18 cellular contexts compared by ENCODE assay signal in genomic region chr2:207255565-207255964, GRCh38.
A peak's percentile ranks its signal among the peaks of the same experiment; 100 is the strongest.
DNase-seq lines count a peak whose midpoint lies in the region; ATAC-seq and TF ChIP-seq lines count a peak whose summit lies in the region.
"Had no signal": no experiment of that assay in that cellular context is flagged by ENCODE, and none has a peak within 500 bp of the region (broad histone marks: within the 10 kb centered on the region; RNA-seq: fewer than 3 reads in every experiment).

No MANE protein-coding gene starts in this region.

- no peaks in the 10 kb centered on the region for H3K36me3 Mint-ChIP-seq in dendritic cell treated with granulocyte-macrophage colony-stimulating factor and Interleukin-4, amounts not matched to agents 40 ng/mL and 50 ng/mL, for 4 days (ENCODE audit: low read depth)
- no peaks in the 10 kb centered on the region for H3K36me3 Mint-ChIP-seq in neural crest cell (ENCODE audit: low read depth)

- H2AFZ ChIP-seq in Karpas-422 (ENCODE audit: low read length), result no peak overlapping the region

- peaks cover 9% of the 10 kb centered on the region for H3K79me2 ChIP-seq in Karpas-422 (ENCODE audit: low read length)

- peaks cover 98% of the 10 kb centered on the region for H3K4me1 ChIP-seq in Karpas-422 (ENCODE audit: low read length)

- no peaks in the 10 kb centered on the region for H4K20me1 ChIP-seq in Karpas-422 (ENCODE audit: insufficient read depth, low read depth, low read length)

- peak overlapping the region; percentile 87 for H3K4me2 ChIP-seq in Karpas-422 (ENCODE audit: low read depth, low read length, poor library complexity, severe bottlenecking)
- H3K4me2 ChIP-seq: KMS-11 had no signal

- peak; percentile 39 for DNase-seq in A172 (ENCODE audit: low spot score)
- DNase-seq in Karpas-422, result peak; percentile 90
- no peak for DNase-seq in neural crest cell (ENCODE audit: low read depth, low spot score)
- DNase-seq in stimulated activated naive CD4-positive, alpha-beta T cell (lab: John Stamatoyannopoulos, UW), result no peak
- DNase-seq in activated CD4-positive, alpha-beta T cell treated with anti-CD3 and anti-CD28 coated beads for 48 hours, result no peak
- DNase-seq: activated CD8-positive, alpha-beta T cell treated with anti-CD3 and anti-CD28 coated beads, Interleukin-2, amount 10 ng/mL, durations not matched to agents 7 days and 5 days; activated gamma-delta T cell treated with Interleukin-2 at 50 U/mL for 16 hours; DMS53; left colon; NCI-H526; nephron progenitor cell; stimulated activated CD4-positive, alpha-beta T cell treated with anti-CD3 and anti-CD28 coated beads, Interleukin-12 subunit alpha, Interleukin-12 subunit beta, amount 100 ng/mL, for 4 hours had no signal

- no peak for TF ChIP-seq CTCF in neural crest cell (conservative IDR thresholded peaks at IDR 0.05)

- no peaks in the 10 kb centered on the region for H3K27me3 Mint-ChIP-seq in dendritic cell treated with granulocyte-macrophage colony-stimulating factor and Interleukin-4, amounts not matched to agents 40 ng/mL and 50 ng/mL, for 4 days
- H3K27me3 Mint-ChIP-seq in neural crest cell (ENCODE audit: low read depth), result peaks cover 2% of the 10 kb centered on the region

- peak overlapping the region; percentile 70 for H3K4me3 ChIP-seq in Karpas-422 (ENCODE audit: low read length)
- H3K4me3 ChIP-seq: upper lobe of left lung had no signal

- H3K9me3 Mint-ChIP-seq in dendritic cell treated with granulocyte-macrophage colony-stimulating factor and Interleukin-4, amounts not matched to agents 40 ng/mL and 50 ng/mL, for 4 days, result no peaks in the 10 kb centered on the region
- H3K9me3 Mint-ChIP-seq in neural crest cell, result no peaks in the 10 kb centered on the region
- H3K9me3 Mint-ChIP-seq: nephron progenitor cell; T-helper 2 cell treated with Interferon-gamma antibody and Interleukin-4, amounts not matched to agents 5 μg/mL and 100 μg/mL, for 36 hours had no signal

- intact Hi-C loops in dendritic cell treated with granulocyte-macrophage colony-stimulating factor and Interleukin-4, amounts not matched to agents 40 ng/mL and 50 ng/mL, for 4 days (cut with micrococcal nuclease), result loop anchor here (5.0 kb wide), 1 partner anchor 113 kb away; no protein-coding TSS in a partner anchor

- H3K27ac Mint-ChIP-seq in dendritic cell treated with granulocyte-macrophage colony-stimulating factor and Interleukin-4, amounts not matched to agents 40 ng/mL and 50 ng/mL, for 4 days, result peak overlapping the region; percentile 86
- H3K27ac Mint-ChIP-seq in neural crest cell (ENCODE audit: unreplicated experiment), result peak overlapping the region; percentile 81
- H3K27ac Mint-ChIP-seq: activated CD8-positive, alpha-beta T cell treated with anti-CD3 and anti-CD28 coated beads, Interleukin-2, amount 10 ng/mL, durations not matched to agents 7 days and 5 days; nephron progenitor cell; T-helper 2 cell treated with Interferon-gamma antibody and Interleukin-4, amounts not matched to agents 5 μg/mL and 100 μg/mL, for 36 hours had no signal

- ATAC-seq in HG02588 (IDR thresholded peaks at IDR 0.05; ENCODE audit: unreplicated experiment) (no peak), GM18498 (IDR thresholded peaks at IDR 0.05; ENCODE audit: unreplicated experiment) (no peak)
- ATAC-seq: activated CD8-positive, alpha-beta T cell treated with anti-CD3 and anti-CD28 coated beads, Interleukin-2, amount 10 ng/mL, durations not matched to agents 7 days and 5 days; left colon had no signal

- H3K9ac ChIP-seq in Karpas-422 (ENCODE audit: low read length), result peak overlapping the region; percentile 88
- H3K9ac ChIP-seq: KMS-11 had no signal

- H3K27me3 ChIP-seq in Karpas-422 (ENCODE audit: low read length), result no peaks in the 10 kb centered on the region
- H3K27me3 ChIP-seq: upper lobe of left lung had no signal

- H3K4me3 Mint-ChIP-seq in dendritic cell treated with granulocyte-macrophage colony-stimulating factor and Interleukin-4, amounts not matched to agents 40 ng/mL and 50 ng/mL, for 4 days, result peak overlapping the region; percentile 40
- peak overlapping the region; percentile 42 for H3K4me3 Mint-ChIP-seq in neural crest cell
- H3K4me3 Mint-ChIP-seq: activated CD8-positive, alpha-beta T cell treated with anti-CD3 and anti-CD28 coated beads, Interleukin-2, amount 10 ng/mL, durations not matched to agents 7 days and 5 days; nephron progenitor cell; T-helper 2 cell treated with Interferon-gamma antibody and Interleukin-4, amounts not matched to agents 5 μg/mL and 100 μg/mL, for 36 hours had no signal

- peaks cover 86% of the 10 kb centered on the region for H3K4me1 Mint-ChIP-seq in dendritic cell treated with granulocyte-macrophage colony-stimulating factor and Interleukin-4, amounts not matched to agents 40 ng/mL and 50 ng/mL, for 4 days (ENCODE audit: low read depth)
- H3K4me1 Mint-ChIP-seq in neural crest cell, result peaks cover 70% of the 10 kb centered on the region

- H3K36me3 ChIP-seq in Karpas-422 (ENCODE audit: insufficient read depth, low read length), result no peaks in the 10 kb centered on the region
- H3K36me3 ChIP-seq: upper lobe of left lung had no signal

- H3K27ac ChIP-seq in Karpas-422 (ENCODE audit: low read length), result peak overlapping the region; percentile 99
- H3K27ac ChIP-seq: KMS-11 had no signal

- H3K9me3 ChIP-seq in Karpas-422 (ENCODE audit: low read length), result no peaks in the 10 kb centered on the region
- H3K9me3 ChIP-seq: upper lobe of left lung had no signal

- H3K9me2 ChIP-seq in Karpas-422 (replicated peaks; ENCODE audit: insufficient read depth, low read length), result no peaks in the 10 kb centered on the region

Comparison
In these comparisons a context has a peak if more than half of its experiments do, and no peak if none do; other contexts are left out.
1. DNase-seq: peak in A172 (single experiment) and Karpas-422 (single experiment); none in neural crest cell (single experiment), stimulated activated naive CD4-positive, alpha-beta T cell (0 of 6) and activated CD4-positive, alpha-beta T cell treated with anti-CD3 and anti-CD28 coated beads for 48 hours (single experiment).